8 cellular contexts compared by ENCODE assay signal in genomic region chr6:63571382-63571882, GRCh38. TPM values are rescaled to one million over a fixed set of nuclear protein-coding genes. Genes with fewer than 3 reads are reported as not detected.
DNase-seq lines count a peak whose midpoint lies in the region; ATAC-seq and TF ChIP-seq lines count a peak whose summit lies in the region.

No MANE protein-coding gene starts in this region.

- H3K9me3 ChIP-seq in AG04450 (ENCODE audit: control insufficient read depth, insufficient read depth, low read length) (peaks cover 2% of the 10 kb centered on the region; the same call in 1 of the 2 replicates), lung (ENCODE audit: control insufficient read depth in 2 of 2, insufficient read depth in 1 of 2, low read length in 1 of 2) (no peaks in the 10 kb centered on the region)

- H3K27me3 ChIP-seq in AG04450 (ENCODE audit: control insufficient read depth, insufficient read depth, low read length) = no peaks in the 10 kb centered on the region
- H3K27me3 ChIP-seq in lung (ENCODE audit: control insufficient read depth, insufficient read depth) = no peaks in the 10 kb centered on the region

- DNase-seq in AG04450 (ENCODE audit: low read depth, low spot score) = no peak
- DNase-seq in Jurkat, Clone E6-1 (ENCODE audit: low read depth, low spot score) = no peak
- no peak for DNase-seq in astrocyte of the spinal cord (ENCODE audit: low read depth, low spot score)
- DNase-seq in lung (ENCODE audit: low spot score) = no peak
- DNase-seq in occipital lobe (lab: John Stamatoyannopoulos, UW) = no peak
- no peak for DNase-seq in stimulated activated CD4-positive, alpha-beta T cell treated with anti-CD3 and anti-CD28 coated beads, Interleukin-12 subunit alpha, Interleukin-12 subunit beta, amount 100 ng/mL, for 4 hours

- H3K4me1 ChIP-seq in lung (ENCODE audit: control insufficient read depth in 2 of 2, insufficient read depth in 2 of 2, low read length in 2 of 2) (peaks cover 0 to 3% of the 10 kb centered on the region in 2 donors), urinary bladder (ENCODE audit: insufficient read depth) (peaks cover 1% of the 10 kb centered on the region)

- H3K36me3 ChIP-seq in lung (ENCODE audit: control insufficient read depth in 2 of 2, insufficient read depth in 2 of 2, low read length in 2 of 2) = peaks cover 0 to 1% of the 10 kb centered on the region in 2 donors
- H3K36me3 ChIP-seq in urinary bladder (ENCODE audit: insufficient read depth) = no peaks in the 10 kb centered on the region

- CTCF ChIA-PET in AG04450 (lab: Charles Lee) = interaction anchor here (1.9 kb wide), 1 partner anchor 219 kb away, joined by 7 read pairs; no protein-coding TSS in a partner anchor

- H3K4me3 ChIP-seq in AG04450 (ENCODE audit: low read depth, low read length) (peak overlapping the region; percentile 75), astrocyte of the spinal cord (ENCODE audit: low read depth, low read length) (peak overlapping the region; percentile 64), lung (no peak overlapping the region), urinary bladder (ENCODE audit: low read depth, low read length) (peak overlapping the region; percentile 96)
- H3K4me3 ChIP-seq in Jurkat, Clone E6-1 (ENCODE audit: low read length) = peak overlapping the region; percentile 60; the same call in 1 of the 2 replicates

- H3K27ac ChIP-seq in AG04450 (ENCODE audit: low read depth, low read length) (peak overlapping the region; percentile 94), lung (ENCODE audit: low read depth in 1 of 2, low read length in 1 of 2) (peak overlapping the region; percentile 63 to 89), urinary bladder (ENCODE audit: low read depth) (peak overlapping the region; percentile 82)

- TF ChIP-seq CTCF in AG04450 (IDR thresholded peaks at IDR 0.05; ENCODE audit: low read depth, low read length) (peak; percentile 8; the same call in 1 of the 2 replicates), astrocyte of the spinal cord (IDR thresholded peaks at IDR 0.05; ENCODE audit: low read depth, low read length) (no peak), lung (IDR thresholded peaks at IDR 0.05; ENCODE audit: control extremely low read depth, extremely low read depth) (no peak)

- in situ Hi-C loops in astrocyte of the spinal cord (cut with HindIII; ENCODE audit: low sequenced_read_pairs) = no loop called here

- POLR2A ChIA-PET in AG04450 (lab: Yijun Ruan, JAX) = no interaction called here

- ATAC-seq in lung (ENCODE audit: insufficient read depth, low FRiP score) (no peak), HG03469 (IDR thresholded peaks at IDR 0.05; ENCODE audit: unreplicated experiment) (no peak)

- WGBS in lung, 2 donors = 19 to 20% methylated on average over 13 of the region's 13 CpGs
- WGBS in urinary bladder = 20% methylated on average over 13 of the region's 13 CpGs

RNA-seq across cellular contexts. Expression of gene PTP4A1, which starts 0.8 kb away (rescaled TPM):
- polyA plus RNA-seq in AG04450 (2011; rRNA removed) = 34.3 and 37.7 TPM in 2 replicates
- 19.3 and 38.6 TPM in 2 replicates for polyA minus RNA-seq in AG04450 (2011; rRNA and poly(A)+ RNA removed)
- 56.7 TPM for polyA plus RNA-seq in Jurkat, Clone E6-1 (2012; ENCODE audit: insufficient read depth, insufficient read length)
- 100 to 1,000 TPM in 1 of 2 donors, 10 to 100 TPM in 1; 65.9 to 359 TPM for total RNA-seq in lung
- 10 to 100 TPM; 30.4 to 34.6 TPM for polyA plus RNA-seq in lung
- total RNA-seq in urinary bladder = 63.4 TPM
- 19.1 TPM for polyA plus RNA-seq in urinary bladder
- total RNA-seq in occipital lobe = 83.0 TPM
